In the genomic region with DNA sequence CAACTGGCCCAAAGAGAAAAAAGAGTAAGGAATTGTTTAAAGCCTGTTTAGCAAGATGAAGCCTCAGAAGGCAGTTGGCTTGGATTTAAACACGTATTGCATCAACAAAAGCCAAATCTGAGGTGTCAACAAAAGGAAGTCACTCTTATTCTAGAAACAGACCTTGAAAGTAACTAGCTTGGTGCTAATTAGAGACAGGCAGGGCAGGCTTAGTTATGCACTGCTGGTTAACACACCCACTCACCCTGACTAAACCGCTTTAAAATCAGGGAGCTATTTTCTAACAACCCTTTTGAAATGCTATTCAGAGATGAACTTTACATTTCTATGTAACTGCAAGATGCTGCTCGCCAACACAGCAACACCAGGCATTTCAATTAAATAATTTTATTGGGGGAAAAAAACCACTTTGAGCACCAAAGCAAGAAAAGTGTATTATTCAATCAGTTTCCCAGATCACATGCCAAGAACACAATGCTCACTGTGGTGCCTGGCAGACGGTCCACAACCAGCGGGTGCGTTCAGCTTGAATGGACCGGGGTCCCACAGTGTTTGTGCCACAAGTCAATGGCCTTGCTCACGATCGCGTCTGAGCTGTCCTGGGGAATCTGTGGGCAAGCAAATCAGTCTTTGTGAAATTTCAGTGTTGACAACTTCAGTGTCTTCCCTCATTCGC, we compare ENCODE assay signal across 10 cellular contexts. TPM values are rescaled to one million over a fixed set of nuclear protein-coding genes. Genes with fewer than 3 reads are reported as not detected.
DNase-seq lines count a peak whose midpoint lies in the region; ATAC-seq, FAIRE-seq and TF ChIP-seq lines count a peak whose summit lies in the region.
"Had no signal": no experiment of that assay in that cellular context is flagged by ENCODE, and none has a peak within 500 bp of the region (broad histone marks: within the 10 kb centered on the region; RNA-seq: fewer than 3 reads in every experiment).

No MANE protein-coding gene starts in this region.

- no peaks in the 10 kb centered on the region for H3K79me1 ChIP-seq in trophoblast cell (ENCODE audit: low read length)

- H3K27ac ChIP-seq in smooth muscle cell (ENCODE audit: low read depth) (peak overlapping the region; percentile 89), trophoblast cell (ENCODE audit: low read depth, low read length) (no peak overlapping the region), esophagus squamous epithelium (peak overlapping the region in 2 of 4 donors; percentile 56 to 82)
- H3K27ac ChIP-seq: parathyroid adenoma had no signal

- 80% methylated on average over 11 of the region's 11 CpGs for WGBS in smooth muscle cell (ENCODE audit: low lambda C conversion rate)
- WGBS in trophoblast cell (ENCODE audit: extremely low coverage, insufficient coverage, insufficient read length): no CpG with 5 or more reads among the region's 11 CpGs
- WGBS in esophagus squamous epithelium, 2 donors: 74 to 77% methylated on average over 8 to 10 of the region's 11 CpGs

- H3K23ac ChIP-seq in trophoblast cell (ENCODE audit: low read length): no peak overlapping the region

- H4K20me1 ChIP-seq in smooth muscle cell (ENCODE audit: low read depth): no peaks in the 10 kb centered on the region

- H3K9me3 ChIP-seq in smooth muscle cell (replicated peaks; ENCODE audit: low read depth) (no peaks in the 10 kb centered on the region), BE2C (no peaks in the 10 kb centered on the region), trophoblast cell (ENCODE audit: insufficient read depth, low read depth, low read length) (no peaks in the 10 kb centered on the region), esophagus squamous epithelium (no peaks in the 10 kb centered on the region)

- H3K4ac ChIP-seq in trophoblast cell (ENCODE audit: low read depth, low read length): no peak overlapping the region

- ATAC-seq in GM19328 (IDR thresholded peaks at IDR 0.05; ENCODE audit: unreplicated experiment): peak; percentile 49
- ATAC-seq in HG02884 (IDR thresholded peaks at IDR 0.05; ENCODE audit: unreplicated experiment): peak; percentile 35

- H3K27me3 ChIP-seq in bronchial epithelial cell (ENCODE audit: control insufficient read depth, insufficient read depth, low read length): no peaks in the 10 kb centered on the region
- no peaks in the 10 kb centered on the region for H3K27me3 ChIP-seq in smooth muscle cell (ENCODE audit: low read depth)
- H3K27me3 ChIP-seq in BE2C: no peaks in the 10 kb centered on the region
- no peaks in the 10 kb centered on the region for H3K27me3 ChIP-seq in trophoblast cell (ENCODE audit: insufficient read depth, low read length)
- no peaks in the 10 kb centered on the region for H3K27me3 ChIP-seq in esophagus squamous epithelium

- no peak overlapping the region for H2BK120ac ChIP-seq in trophoblast cell (ENCODE audit: insufficient read depth, low read length, poor library complexity)

- H3K4me2 ChIP-seq in smooth muscle cell (peak overlapping the region; percentile 58), trophoblast cell (ENCODE audit: low read length) (no peak overlapping the region)

- no peak overlapping the region for H4K91ac ChIP-seq in trophoblast cell (ENCODE audit: low read depth, low read length)

- no peak overlapping the region for H2BK12ac ChIP-seq in trophoblast cell (ENCODE audit: low read length)

- H3K4me3 ChIP-seq in bronchial epithelial cell (ENCODE audit: low read depth, low read length) (no peak overlapping the region), smooth muscle cell (no peak overlapping the region), BE2C (ENCODE audit: low read depth, low read length) (no peak overlapping the region), trophoblast cell (ENCODE audit: low read depth, low read length) (no peak overlapping the region), esophagus squamous epithelium (no peak overlapping the region)

- no peak for FAIRE-seq in bronchial epithelial cell (lab: Jason Lieb, UNC)

- DNase-seq in bronchial epithelial cell (ENCODE audit: low read depth): peak; percentile 22
- DNase-seq in smooth muscle cell (lab: John Stamatoyannopoulos, UW; ENCODE audit: unreplicated experiment): no peak
- no peak for DNase-seq in NCI-H2107 (lab: John Stamatoyannopoulos, UW)
- DNase-seq in BE2C: no peak
- DNase-seq in trophoblast cell: no peak
- DNase-seq in esophagus squamous epithelium (lab: John Stamatoyannopoulos, UW): no peak
- DNase-seq: cortex of kidney had no signal

- H2BK5ac ChIP-seq in trophoblast cell (ENCODE audit: low read depth, low read length, poor library complexity): no peak overlapping the region

- no peak for TF ChIP-seq POLR2A in esophagus squamous epithelium (IDR thresholded peaks at IDR 0.05)

- peaks cover 11% of the 10 kb centered on the region for H3K4me1 ChIP-seq in smooth muscle cell (ENCODE audit: low read depth)
- H3K4me1 ChIP-seq in BE2C: no peaks in the 10 kb centered on the region
- peaks cover 0 to 7% of the 10 kb centered on the region in 2 experiments for H3K4me1 ChIP-seq in trophoblast cell (ENCODE audit: control insufficient read depth in 1 of 2, insufficient read depth in 2 of 2, low read length in 2 of 2)
- H3K4me1 ChIP-seq in esophagus squamous epithelium: peaks cover 10 to 48% (median 20%) of the 10 kb centered on the region in 3 donors
- H3K4me1 ChIP-seq: parathyroid adenoma had no signal

- H4K8ac ChIP-seq in trophoblast cell (ENCODE audit: low read depth, low read length): no peak overlapping the region

- H3F3A ChIP-seq in smooth muscle cell (ENCODE audit: low read depth): peaks cover 7% of the 10 kb centered on the region

- H3K36me3 ChIP-seq in bronchial epithelial cell (ENCODE audit: control insufficient read depth, insufficient read depth, low read length) (peaks cover 5% of the 10 kb centered on the region), smooth muscle cell (ENCODE audit: low read depth) (peaks cover 5% of the 10 kb centered on the region), BE2C (peaks cover 10% of the 10 kb centered on the region; the same call in 1 of the 2 replicates), trophoblast cell (ENCODE audit: control insufficient read depth in 1 of 2, insufficient read depth in 2 of 2, low read length in 2 of 2) (peaks cover 23 to 50% of the 10 kb centered on the region in 2 experiments), esophagus squamous epithelium (peaks cover 0 to 61% (median 0%) of the 10 kb centered on the region in 3 donors)

- no peak overlapping the region for H4K12ac ChIP-seq in trophoblast cell (ENCODE audit: low read depth, low read length)

- H2AFZ ChIP-seq in smooth muscle cell (ENCODE audit: low read depth) (no peak overlapping the region), trophoblast cell (ENCODE audit: insufficient read depth, low read length, poor library complexity) (no peak overlapping the region)
- H2AFZ ChIP-seq: parathyroid adenoma had no signal

- intact Hi-C loops in esophagus squamous epithelium (cut with DNase I): no loop called here

- TF ChIP-seq CTCF in bronchial epithelial cell (IDR thresholded peaks at IDR 0.05; ENCODE audit: insufficient read depth, low read length, severe bottlenecking): no peak
- TF ChIP-seq CTCF in smooth muscle cell (IDR thresholded peaks at IDR 0.05; ENCODE audit: borderline replicate concordance, insufficient read depth, poor library complexity, severe bottlenecking): no peak
- no peak for TF ChIP-seq CTCF in BE2C (IDR thresholded peaks at IDR 0.05; ENCODE audit: low read depth, low read length)
- no peak for TF ChIP-seq CTCF in esophagus squamous epithelium (IDR thresholded peaks at IDR 0.05)

- H3K79me2 ChIP-seq in smooth muscle cell (ENCODE audit: low read depth): no peaks in the 10 kb centered on the region
- H3K79me2 ChIP-seq in trophoblast cell (ENCODE audit: control insufficient read depth, insufficient read depth, low read length, poor library complexity): no peaks in the 10 kb centered on the region
- H3K79me2 ChIP-seq: parathyroid adenoma had no signal

- no peak overlapping the region for H2AK5ac ChIP-seq in trophoblast cell (ENCODE audit: low read length)

- no peak overlapping the region for H3K18ac ChIP-seq in trophoblast cell (ENCODE audit: low read length)

- no peak overlapping the region for H3K9ac ChIP-seq in smooth muscle cell (ENCODE audit: low read depth)
- H3K9ac ChIP-seq in trophoblast cell (ENCODE audit: low read length): no peak overlapping the region
- H3K9ac ChIP-seq: parathyroid adenoma had no signal

- H3K14ac ChIP-seq in trophoblast cell (ENCODE audit: low read length): no peak overlapping the region

RNA-seq across cellular contexts. Expression of gene TBC1D7, which starts 23.6 kb away (rescaled TPM):
- total RNA-seq in bronchial epithelial cell (34.4 and 44.5 TPM in 2 replicates), smooth muscle cell (19.6 and 21.1 TPM in 2 replicates), esophagus squamous epithelium (10 to 100 TPM in 3 of 4 donors, 1 to 10 TPM in 1; 8.2 to 13.5 (median 12.6) TPM)
- 29.5 and 39.6 TPM in 2 replicates for polyA plus RNA-seq in smooth muscle cell
- 30.4 TPM for polyA plus RNA-seq in BE2C (2012; ENCODE audit: insufficient read depth, insufficient read length, low read depth)
- 32.2 and 33.6 TPM in 2 replicates for polyA plus RNA-seq in trophoblast cell (2013)
